Comparison of ENCODE assay signal across 9 cellular contexts in genomic region chr11:57903441-57904123, GRCh38.
DNase-seq lines count a peak whose midpoint lies in the region; ATAC-seq and TF ChIP-seq lines count a peak whose summit lies in the region.
"Had no signal": no experiment of that assay in that cellular context is flagged by ENCODE, and none has a peak within 500 bp of the region (broad histone marks: within the 10 kb centered on the region; RNA-seq: fewer than 3 reads in every experiment).

No MANE protein-coding gene starts in this region.

- no peaks in the 10 kb centered on the region for H3K36me3 Mint-ChIP-seq in activated naive CD8-positive, alpha-beta T cell treated with anti-CD3 and anti-CD28 coated beads, Interleukin-2, amount 50 U/mL, for 24 hours (ENCODE audit: low read depth)

- H3K27ac Mint-ChIP-seq in activated naive CD8-positive, alpha-beta T cell treated with anti-CD3 and anti-CD28 coated beads, Interleukin-2, amount 50 U/mL, for 24 hours, result no peak overlapping the region
- H3K27ac Mint-ChIP-seq: dendritic cell treated with granulocyte-macrophage colony-stimulating factor and Interleukin-4, amounts not matched to agents 40 ng/mL and 50 ng/mL, for 4 days had no signal

- TF ChIP-seq CTCF in psoas muscle (IDR thresholded peaks at IDR 0.05), result no peak
- TF ChIP-seq CTCF in right atrium auricular region (IDR thresholded peaks at IDR 0.05), result no peak

- H3K4me1 ChIP-seq in psoas muscle, result no peaks in the 10 kb centered on the region
- H3K4me1 ChIP-seq in right atrium auricular region, result no peaks in the 10 kb centered on the region

- no peaks in the 10 kb centered on the region for H3K27me3 ChIP-seq in psoas muscle (ENCODE audit: insufficient read depth in 3 of 3, low read length in 2 of 3)
- no peaks in the 10 kb centered on the region for H3K27me3 ChIP-seq in right atrium auricular region

- 46 to 69% (median 49%) methylated on average over 11 of the region's 11 CpGs for WGBS in psoas muscle, 3 donors

- H3K9me3 Mint-ChIP-seq in activated naive CD8-positive, alpha-beta T cell treated with anti-CD3 and anti-CD28 coated beads, Interleukin-2, amount 50 U/mL, for 24 hours, result no peaks in the 10 kb centered on the region
- H3K9me3 Mint-ChIP-seq: dendritic cell treated with granulocyte-macrophage colony-stimulating factor and Interleukin-4, amounts not matched to agents 40 ng/mL and 50 ng/mL, for 4 days had no signal

- intact Hi-C loops in psoas muscle (cut with DNase I), result no loop called here

- ATAC-seq in GM18907 (IDR thresholded peaks at IDR 0.05; ENCODE audit: unreplicated experiment), result peak; percentile 95
- peak; percentile 100 for ATAC-seq in activated naive CD8-positive, alpha-beta T cell treated with anti-CD3 and anti-CD28 coated beads, Interleukin-2, amount 50 U/mL, for 24 hours
- ATAC-seq in psoas muscle, result peak; percentile 62 to 81 (median 78)
- no peak for ATAC-seq in HG03280 (IDR thresholded peaks at IDR 0.05; ENCODE audit: unreplicated experiment)
- no peak for ATAC-seq in HG02973 (IDR thresholded peaks at IDR 0.05; ENCODE audit: unreplicated experiment)

- peaks cover 2% of the 10 kb centered on the region for H3K27me3 Mint-ChIP-seq in activated naive CD8-positive, alpha-beta T cell treated with anti-CD3 and anti-CD28 coated beads, Interleukin-2, amount 50 U/mL, for 24 hours

- no peaks in the 10 kb centered on the region for H3K36me3 ChIP-seq in psoas muscle (ENCODE audit: insufficient read depth in 1 of 2, low read depth in 1 of 2)
- no peaks in the 10 kb centered on the region for H3K36me3 ChIP-seq in right atrium auricular region

- H3K4me3 ChIP-seq in psoas muscle (no peak overlapping the region), right atrium auricular region (no peak overlapping the region)

- DNase-seq in HT-29 (ENCODE audit: low spot score) (peak; percentile 97), psoas muscle (peak in 1 of 2 donors; percentile 10), right atrium auricular region (ENCODE audit: low spot score) (no peak), NCI-H774 (lab: John Stamatoyannopoulos, UW) (no peak)
- DNase-seq in activated naive CD8-positive, alpha-beta T cell treated with anti-CD3 and anti-CD28 coated beads, Interleukin-2, amount 50 U/mL, for 24 hours, result peak; percentile 50

- H3K4me3 Mint-ChIP-seq in activated naive CD8-positive, alpha-beta T cell treated with anti-CD3 and anti-CD28 coated beads, Interleukin-2, amount 50 U/mL, for 24 hours, result no peak overlapping the region

- peaks cover 9% of the 10 kb centered on the region for H3K4me1 Mint-ChIP-seq in activated naive CD8-positive, alpha-beta T cell treated with anti-CD3 and anti-CD28 coated beads, Interleukin-2, amount 50 U/mL, for 24 hours

- H3K9me3 ChIP-seq in psoas muscle (no peaks in the 10 kb centered on the region), right atrium auricular region (no peaks in the 10 kb centered on the region)

- H3K27ac ChIP-seq in psoas muscle (no peak overlapping the region), right atrium auricular region (no peak overlapping the region)

Comparison
In these comparisons a context has a peak if more than half of its experiments do, and no peak if none do; other contexts are left out.
1. ATAC-seq: peak in GM18907 (single experiment), activated naive CD8-positive, alpha-beta T cell treated with anti-CD3 and anti-CD28 coated beads, Interleukin-2, amount 50 U/mL, for 24 hours (single experiment) and psoas muscle (4 of 4); none in HG03280 (single experiment) and HG02973 (single experiment).
2. DNase-seq: peak in HT-29 (single experiment) and activated naive CD8-positive, alpha-beta T cell treated with anti-CD3 and anti-CD28 coated beads, Interleukin-2, amount 50 U/mL, for 24 hours (single experiment); none in right atrium auricular region (single experiment) and NCI-H774 (single experiment).